In the genomic region with DNA sequence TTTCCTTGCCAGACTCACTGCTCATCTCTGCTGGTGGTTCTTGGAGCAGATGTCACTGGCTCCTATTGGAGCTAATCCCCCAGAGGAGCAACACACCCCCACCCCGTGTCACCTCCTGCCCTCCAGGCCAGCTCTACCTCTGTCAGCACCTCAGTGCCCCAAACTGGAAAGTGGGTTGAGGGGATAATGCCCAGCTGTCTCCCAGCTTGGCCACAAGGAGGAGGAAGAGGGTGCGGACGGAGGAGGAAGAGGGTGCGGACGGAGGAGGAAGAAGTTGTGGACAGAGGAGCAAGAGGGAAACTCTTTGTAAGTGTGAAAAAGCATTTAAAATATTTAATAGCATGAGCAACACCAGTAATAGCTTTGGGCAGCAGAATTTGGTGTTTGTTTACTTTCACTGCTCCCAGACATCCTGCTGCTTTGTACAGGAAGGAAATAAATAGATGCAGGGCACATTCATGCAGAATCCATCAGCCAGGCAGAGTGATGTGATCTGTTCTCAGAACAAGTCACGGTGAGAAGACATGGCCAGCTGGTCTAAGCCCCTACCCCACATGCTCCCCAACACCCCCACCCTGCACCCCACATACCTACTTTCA, we compare ENCODE assay signal across 27 cellular contexts.
DNase-seq lines count a peak whose midpoint lies in the region; ATAC-seq, FAIRE-seq and TF ChIP-seq lines count a peak whose summit lies in the region.
"Had no signal": no experiment of that assay in that cellular context is flagged by ENCODE, and none has a peak within 500 bp of the region (broad histone marks: within the 10 kb centered on the region; RNA-seq: fewer than 3 reads in every experiment).

No MANE protein-coding gene starts in this region.

- no peaks in the 10 kb centered on the region for H3K27me3 ChIP-seq in SK-N-SH (ENCODE audit: insufficient read depth)
- no peaks in the 10 kb centered on the region for H3K27me3 ChIP-seq in endothelial cell of umbilical vein (ENCODE audit: control insufficient read depth in 2 of 2, insufficient read depth in 2 of 2, low read length in 2 of 2)
- H3K27me3 ChIP-seq: ascending aorta, colonic mucosa, MG63 had no signal

- POLR2A ChIA-PET in SK-N-SH (lab: Yijun Ruan, JAX) (no interaction called here), endothelial cell of umbilical vein (lab: Charles Lee) (no interaction called here)

- H3K9me3 Mint-ChIP-seq in glutamatergic neuron (ENCODE audit: unreplicated experiment): peaks cover 2% of the 10 kb centered on the region
- H3K9me3 Mint-ChIP-seq: activated naive CD4-positive, alpha-beta T cell treated with anti-CD3 and anti-CD28 coated beads for 36 hours; CD8-positive, alpha-beta T cell; stimulated activated effector memory CD8-positive, alpha-beta T cell treated with anti-CD3 and anti-CD28 coated beads, Interleukin-12 subunit alpha, Interleukin-12 subunit beta, amount 100 ng/mL, for 72 hours had no signal

- no peaks in the 10 kb centered on the region for H3K9me2 ChIP-seq in SK-N-SH

- peak; percentile 83 for FAIRE-seq in endothelial cell of umbilical vein (lab: Jason Lieb, UNC)
- FAIRE-seq in urothelium cell line (lab: Jason Lieb, UNC): peak; percentile 9

- 70% methylated on average over 6 of the region's 6 CpGs for WGBS in SK-N-SH (ENCODE audit: low lambda C conversion rate)

- H2AFZ ChIP-seq in SK-N-SH (ENCODE audit: low read depth): no peak overlapping the region
- peak overlapping the region; percentile 44 for H2AFZ ChIP-seq in endothelial cell of umbilical vein (ENCODE audit: low read depth, low read length)

- peak; percentile 22; the same call in 1 of the 2 replicates for TF ChIP-seq CTCF in SK-N-SH (IDR thresholded peaks at IDR 0.05)
- 0 out of 2 replicates have a peak, but pooled peaks have one; percentile 18 for TF ChIP-seq CTCF in VCaP (conservative IDR thresholded peaks at IDR 0.05)
- TF ChIP-seq CTCF in endothelial cell of umbilical vein (IDR thresholded peaks at IDR 0.05; ENCODE audit: extremely low read depth in 1 of 2, insufficient read depth in 1 of 2, low read depth in 1 of 2, low read length in 2 of 2): peak; percentile 15 to 24
- no peak for TF ChIP-seq CTCF in glutamatergic neuron (IDR thresholded peaks at IDR 0.05; ENCODE audit: partially characterized antibody, unreplicated experiment)

- no peak overlapping the region for H3K27ac ChIP-seq in SK-N-SH (ENCODE audit: low read depth in 2 of 2, low read length in 1 of 2)
- no peak overlapping the region for H3K27ac ChIP-seq in VCaP
- H3K27ac ChIP-seq in endothelial cell of umbilical vein (ENCODE audit: insufficient read depth, low read depth, low read length): peak overlapping the region; percentile 80
- H3K27ac ChIP-seq: ascending aorta, colonic mucosa, psoas muscle, tibial artery had no signal

- no TSS peak for BruUV-seq in endothelial cell of umbilical vein (replicated peaks; lab: Mats Ljungman, UMichigan)

- intact Hi-C loops in endothelial cell of umbilical vein (cut with micrococcal nuclease): loop anchor here (1.0 to 10.0 kb wide), 6 partner anchors 29 to 566 kb away; partner anchors contain the start of gene NOG

- dilution Hi-C loops in endothelial cell of umbilical vein (cut with MboI; ENCODE audit: extremely low pct_ligation_motif_present, low sequenced_read_pairs): no loop called here

- H3K4me2 ChIP-seq in SK-N-SH: no peak overlapping the region
- peak overlapping the region; percentile 1 for H3K4me2 ChIP-seq in endothelial cell of umbilical vein (ENCODE audit: insufficient read depth, low read length)

- H3K79me2 ChIP-seq in SK-N-SH (ENCODE audit: insufficient read depth) (no peaks in the 10 kb centered on the region), endothelial cell of umbilical vein (ENCODE audit: control insufficient read depth, insufficient read depth, low read length) (no peaks in the 10 kb centered on the region)

- no peaks in the 10 kb centered on the region for H3K9me3 ChIP-seq in SK-N-SH
- H3K9me3 ChIP-seq in endothelial cell of umbilical vein (replicated peaks; ENCODE audit: control insufficient read depth, insufficient read depth, low read length): no peaks in the 10 kb centered on the region
- H3K9me3 ChIP-seq: ascending aorta, colonic mucosa, MG63, psoas muscle, tibial artery had no signal

- H3K9ac ChIP-seq in SK-N-SH (no peak overlapping the region), endothelial cell of umbilical vein (replicated peaks; ENCODE audit: extremely low read depth, insufficient read depth, low read length) (no peak overlapping the region)

- no peak for DNase-seq in SK-N-SH
- peak; percentile 46 for DNase-seq in endothelial cell of umbilical vein (ENCODE audit: low read depth, low spot score)
- DNase-seq in urothelium cell line (ENCODE audit: low spot score): no peak
- DNase-seq in glutamatergic neuron: no peak
- DNase-seq in dedifferentiated amniotic fluid mesenchymal stem cell (ENCODE audit: extremely low spot score): no peak
- DNase-seq in activated gamma-delta T cell treated with Interleukin-2 at 50 U/mL for 16 hours: no peak
- DNase-seq: activated CD4-positive, alpha-beta T cell treated with anti-CD3 and anti-CD28 coated beads for 1 hour; activated naive CD4-positive, alpha-beta T cell treated with anti-CD3 and anti-CD28 coated beads for 36 hours; CD8-positive, alpha-beta T cell; colonic mucosa; DMS79 treated with DMSO at 0.1 percent for 48 hours; head of caudate nucleus; immature natural killer cell; MG63; NCI-H187 treated with DMSO at 0.1 percent for 48 hours; NCI-H510A treated with DMSO at 0.1 percent for 48 hours; psoas muscle; SHP77; stimulated activated CD4-positive, alpha-beta T cell treated with anti-CD3 and anti-CD28 coated beads, Interleukin-12 subunit alpha, Interleukin-12 subunit beta, amount 100 ng/mL, for 4 hours; T-helper 17 cell; tibial artery had no signal

- peak; percentile 50 for TF ChIP-seq POLR2A in endothelial cell of umbilical vein (IDR thresholded peaks at IDR 0.05; ENCODE audit: low read depth, low read length)

- H3K36me3 Mint-ChIP-seq in glutamatergic neuron (ENCODE audit: unreplicated experiment): no peaks in the 10 kb centered on the region
- H3K36me3 Mint-ChIP-seq: CD8-positive, alpha-beta T cell; immature natural killer cell; stimulated activated effector memory CD8-positive, alpha-beta T cell treated with anti-CD3 and anti-CD28 coated beads, Interleukin-12 subunit alpha, Interleukin-12 subunit beta, amount 100 ng/mL, for 72 hours had no signal

- no peak for TF ChIP-seq RAD21 in SK-N-SH (IDR thresholded peaks at IDR 0.05; ENCODE audit: low read length)

- H3K4me3 Mint-ChIP-seq in glutamatergic neuron (ENCODE audit: unreplicated experiment): no peak overlapping the region
- H3K4me3 Mint-ChIP-seq: activated naive CD4-positive, alpha-beta T cell treated with anti-CD3 and anti-CD28 coated beads for 36 hours; CD8-positive, alpha-beta T cell; immature natural killer cell; nephron; stimulated activated effector memory CD8-positive, alpha-beta T cell treated with anti-CD3 and anti-CD28 coated beads, Interleukin-12 subunit alpha, Interleukin-12 subunit beta, amount 100 ng/mL, for 72 hours; T-helper 17 cell had no signal

- no peak for ATAC-seq in SK-N-SH treated with all-trans-retinoic acid at 6 μM for 48 hours
- ATAC-seq: CD8-positive, alpha-beta T cell; esophagus mucosa; psoas muscle; stimulated activated effector memory CD8-positive, alpha-beta T cell treated with anti-CD3 and anti-CD28 coated beads, Interleukin-12 subunit alpha, Interleukin-12 subunit beta, amount 100 ng/mL, for 72 hours; T-helper 17 cell had no signal

- H3K4me1 ChIP-seq in SK-N-SH (ENCODE audit: control insufficient read depth in 1 of 2, insufficient read depth in 2 of 2, low read depth in 1 of 2, low read length in 1 of 2): peaks cover 3 to 13% of the 10 kb centered on the region in 2 experiments; a peak in 3 of 4 replicates
- H3K4me1 ChIP-seq in endothelial cell of umbilical vein (ENCODE audit: control insufficient read depth, extremely low read depth, insufficient read depth, low read length): peaks cover 44% of the 10 kb centered on the region
- H3K4me1 ChIP-seq: ascending aorta, colonic mucosa, psoas muscle, tibial artery had no signal

- no peak overlapping the region for H3K27ac Mint-ChIP-seq in glutamatergic neuron (ENCODE audit: unreplicated experiment)
- H3K27ac Mint-ChIP-seq: activated naive CD4-positive, alpha-beta T cell treated with anti-CD3 and anti-CD28 coated beads for 36 hours; CD8-positive, alpha-beta T cell; immature natural killer cell; stimulated activated effector memory CD8-positive, alpha-beta T cell treated with anti-CD3 and anti-CD28 coated beads, Interleukin-12 subunit alpha, Interleukin-12 subunit beta, amount 100 ng/mL, for 72 hours; T-helper 17 cell had no signal

- H3K27me3 Mint-ChIP-seq in glutamatergic neuron (ENCODE audit: unreplicated experiment): peaks cover 2% of the 10 kb centered on the region

- peaks cover 7% of the 10 kb centered on the region for H3K4me1 Mint-ChIP-seq in glutamatergic neuron (ENCODE audit: low read depth, unreplicated experiment)
- H3K4me1 Mint-ChIP-seq: stimulated activated effector memory CD8-positive, alpha-beta T cell treated with anti-CD3 and anti-CD28 coated beads, Interleukin-12 subunit alpha, Interleukin-12 subunit beta, amount 100 ng/mL, for 72 hours had no signal

- no peaks in the 10 kb centered on the region for H3K36me3 ChIP-seq in SK-N-SH (replicated peaks in 1 of 2; ENCODE audit: control insufficient read depth in 1 of 2, insufficient read depth in 2 of 2, low read length in 1 of 2)
- no peaks in the 10 kb centered on the region for H3K36me3 ChIP-seq in endothelial cell of umbilical vein (ENCODE audit: control insufficient read depth in 2 of 2, extremely low read depth in 1 of 2, insufficient read depth in 2 of 2, low read length in 2 of 2)
- H3K36me3 ChIP-seq: ascending aorta, colonic mucosa, MG63, tibial artery had no signal

- H3K4me3 ChIP-seq in SK-N-SH (ENCODE audit: low read depth in 2 of 2, low read length in 1 of 2) (no peak overlapping the region), endothelial cell of umbilical vein (replicated peaks in 1 of 3; ENCODE audit: insufficient read depth in 1 of 3, low read depth in 1 of 3, low read length in 3 of 3) (no peak overlapping the region)
- H3K4me3 ChIP-seq: ascending aorta, colonic mucosa, MG63, psoas muscle, tibial artery had no signal

- CTCF ChIA-PET in SK-N-SH (lab: Yijun Ruan, JAX) (interaction anchor here (0.9 to 8.1 kb wide), 8 partner anchors 10 to 157 kb away, joined by 3 to 32 read pairs (median 3); partner anchors contain the start of gene NOG), endothelial cell of umbilical vein (lab: Charles Lee) (interaction anchor here (1.4 to 7.7 kb wide), 5 partner anchors 12 to 158 kb away, joined by 3 to 64 read pairs (median 6); partner anchors contain the start of gene NOG)

- H3K9me1 ChIP-seq in endothelial cell of umbilical vein (replicated peaks; ENCODE audit: control insufficient read depth, extremely low read depth, insufficient read depth, low read length): no peaks in the 10 kb centered on the region

- H4K20me1 ChIP-seq in SK-N-SH (ENCODE audit: insufficient read depth): no peaks in the 10 kb centered on the region
- no peaks in the 10 kb centered on the region for H4K20me1 ChIP-seq in endothelial cell of umbilical vein (replicated peaks; ENCODE audit: control insufficient read depth, extremely low read depth, insufficient read depth, low read length)

- TF ChIP-seq EP300 in SK-N-SH (IDR thresholded peaks at IDR 0.05; ENCODE audit: borderline replicate concordance in 1 of 2, low read depth in 1 of 2, low read length in 1 of 2): no peak

- peaks cover 18% of the 10 kb centered on the region for H3F3A ChIP-seq in SK-N-SH (replicated peaks; ENCODE audit: insufficient read depth)
